Comparison of ENCODE assay signal across 35 cellular contexts in genomic region chr15:40303576-40303975, GRCh38. TPM values are rescaled to one million over a fixed set of nuclear protein-coding genes. Genes with fewer than 3 reads are reported as not detected.
"Had no signal": no experiment of that assay in that cellular context is flagged by ENCODE, and none has a peak within 500 bp of the region (broad histone marks: within the 10 kb centered on the region; RNA-seq: fewer than 3 reads in every experiment).

No MANE protein-coding gene starts in this region.

- H3K27ac Mint-ChIP-seq: activated CD4-positive, alpha-beta memory T cell treated with anti-CD3 and anti-CD28 coated beads for 36 hours; activated naive CD8-positive, alpha-beta T cell treated with anti-CD3 and anti-CD28 coated beads, Interleukin-2, amount 50 U/mL, for 24 hours; activated T-cell treated with anti-CD3 and anti-CD28 coated beads, Interleukin-2, amount 50 U/mL, for 72 hours; WTC11 had no signal

- DNase-seq: activated CD4-positive, alpha-beta memory T cell treated with anti-CD3 and anti-CD28 coated beads for 36 hours; activated CD4-positive, alpha-beta T cell treated with anti-CD3 and anti-CD28 coated beads for 48 hours; activated CD4-positive, CD25-positive, alpha-beta regulatory T cell treated with anti-CD3 and anti-CD28 coated beads, Interleukin-2, amount 50 U/mL, for 72 hours; activated CD8-positive, alpha-beta memory T cell treated with anti-CD3 and anti-CD28 coated beads for 24 hours; activated effector memory CD4-positive, alpha-beta T cell treated with Interleukin-2 at 50 U/mL for 16 hours; activated naive CD4-positive, alpha-beta T cell treated with Interleukin-2 at 50 U/mL for 16 hours; activated naive CD8-positive, alpha-beta T cell treated with anti-CD3 and anti-CD28 coated beads, Interleukin-2, amount 50 U/mL, for 24 hours; activated T-cell treated with anti-CD3 and anti-CD28 coated beads, Interleukin-2, amount 50 U/mL, for 72 hours; amniotic stem cell; body of pancreas; MG63; MV-4-11; NCI-H1092 treated with DMSO at 0.1 percent for 48 hours; NCI-H1417 treated with DMSO at 0.1 percent for 48 hours; NCI-H1694; NCI-H2029; NCI-H2107; NCI-H345; NCI-H510A; NCI-H69; NK-92 treated with Interleukin-12 subunit alpha and Interleukin-12 subunit beta, amount 100 ng/mL, for 24 hours; OCI-M1; SHP77; SW 1271 had no signal

- H3K27me3 ChIP-seq: ascending aorta, body of pancreas, MG63, Peyer's patch, SJSA1 had no signal

- H3K4me3 ChIP-seq: ascending aorta, body of pancreas, MG63, Peyer's patch, SJSA1 had no signal

- ATAC-seq: activated naive CD4-positive, alpha-beta T cell treated with anti-CD3 and anti-CD28 coated beads, Interleukin-2, amount 50 U/mL, for 72 hours; activated naive CD8-positive, alpha-beta T cell treated with anti-CD3 and anti-CD28 coated beads, Interleukin-2, amount 50 U/mL, for 24 hours; activated T-cell treated with anti-CD3 and anti-CD28 coated beads, Interleukin-2, amount 50 U/mL, for 72 hours; body of pancreas; SK-N-SH treated with all-trans-retinoic acid at 6 μM for 48 hours; WTC11 had no signal

- H3K27ac ChIP-seq: ascending aorta, body of pancreas, KMS-11, Peyer's patch, RWPE1, SJSA1 had no signal

- H3K4me1 ChIP-seq: ascending aorta, body of pancreas had no signal

- H3K27me3 Mint-ChIP-seq: activated CD4-positive, alpha-beta memory T cell treated with anti-CD3 and anti-CD28 coated beads for 36 hours; activated naive CD8-positive, alpha-beta T cell treated with anti-CD3 and anti-CD28 coated beads, Interleukin-2, amount 50 U/mL, for 24 hours; central memory CD8-positive, alpha-beta T cell had no signal

- H3K4me3 Mint-ChIP-seq: activated CD4-positive, alpha-beta memory T cell treated with anti-CD3 and anti-CD28 coated beads for 36 hours; activated naive CD8-positive, alpha-beta T cell treated with anti-CD3 and anti-CD28 coated beads, Interleukin-2, amount 50 U/mL, for 24 hours; activated T-cell treated with anti-CD3 and anti-CD28 coated beads, Interleukin-2, amount 50 U/mL, for 72 hours; central memory CD8-positive, alpha-beta T cell; WTC11 had no signal

- H3K36me3 ChIP-seq: ascending aorta, MG63, Peyer's patch had no signal

- H3K9me3 ChIP-seq: ascending aorta, body of pancreas, MG63 had no signal

- H3K4me2 ChIP-seq: KMS-11 had no signal

- H3K9me3 Mint-ChIP-seq: activated naive CD8-positive, alpha-beta T cell treated with anti-CD3 and anti-CD28 coated beads, Interleukin-2, amount 50 U/mL, for 24 hours; central memory CD8-positive, alpha-beta T cell had no signal

RNA-seq across cellular contexts. Expression of gene PLCB2, which starts 4.2 kb away (rescaled TPM):
- total RNA-seq: bronchial epithelial cell had no signal

RNA-seq across cellular contexts. Expression of gene ANKRD63, which starts 20.7 kb away (rescaled TPM):
- total RNA-seq: activated CD4-positive, alpha-beta memory T cell treated with anti-CD3 and anti-CD28 coated beads for 36 hours; activated naive CD4-positive, alpha-beta T cell treated with anti-CD3 and anti-CD28 coated beads, Interleukin-2, amount 50 U/mL, for 72 hours; activated T-cell treated with anti-CD3 and anti-CD28 coated beads, Interleukin-2, amount 50 U/mL, for 72 hours; ascending aorta; body of pancreas; bronchial epithelial cell; Peyer's patch; T-helper 1 cell treated with Interleukin-12 subunit alpha and Interleukin-12 subunit beta and Interleukin-4 antibody, amounts not matched to agents 30 ng/mL and 1 ng/mL, for 36 hours had no signal

RNA-seq across cellular contexts. Expression of gene PHGR1, which starts 47.3 kb away (rescaled TPM):
- total RNA-seq: activated CD4-positive, alpha-beta memory T cell treated with anti-CD3 and anti-CD28 coated beads for 36 hours; activated naive CD4-positive, alpha-beta T cell treated with anti-CD3 and anti-CD28 coated beads, Interleukin-2, amount 50 U/mL, for 72 hours; activated T-cell treated with anti-CD3 and anti-CD28 coated beads, Interleukin-2, amount 50 U/mL, for 72 hours; ascending aorta; body of pancreas; bronchial epithelial cell; SJSA1; T-helper 1 cell treated with Interleukin-12 subunit alpha and Interleukin-12 subunit beta and Interleukin-4 antibody, amounts not matched to agents 30 ng/mL and 1 ng/mL, for 36 hours; WTC11 had no signal
